In the genomic region with DNA sequence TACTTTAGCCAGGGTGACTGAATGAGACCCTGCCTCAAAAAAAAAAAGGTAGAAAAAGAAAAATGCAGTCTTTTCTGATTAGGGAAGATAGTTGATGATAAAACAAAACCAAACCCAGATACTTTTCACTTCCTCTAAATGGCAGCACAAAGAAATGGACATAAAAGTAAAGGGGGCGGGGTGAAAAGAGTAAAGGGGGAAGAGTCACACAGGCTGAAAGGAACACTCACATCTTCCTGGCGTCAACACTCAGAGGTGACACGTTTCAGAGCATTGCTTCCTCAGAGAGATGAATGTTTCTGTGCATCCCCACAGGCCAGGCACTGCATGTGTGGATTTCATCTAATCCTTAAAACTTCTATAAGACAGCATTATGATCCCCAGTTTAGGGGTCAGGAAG, we compare ENCODE assay signal across 10 cellular contexts.
DNase-seq lines count a peak whose midpoint lies in the region; ATAC-seq and TF ChIP-seq lines count a peak whose summit lies in the region.
"Had no signal": no experiment of that assay in that cellular context is flagged by ENCODE, and none has a peak within 500 bp of the region (broad histone marks: within the 10 kb centered on the region; RNA-seq: fewer than 3 reads in every experiment).

No MANE protein-coding gene starts in this region.

- H3K27me3 ChIP-seq in gastroesophageal sphincter: no peaks in the 10 kb centered on the region

- peak; percentile 8 for DNase-seq in stimulated activated CD4-positive, alpha-beta T cell treated with anti-CD3 and anti-CD28 coated beads, Interleukin-4, amount 100 ng/mL, for 24 hours
- no peak for DNase-seq in stimulated activated CD4-positive, alpha-beta T cell treated with anti-CD3 and anti-CD28 coated beads, Interleukin-4, amount 100 ng/mL, for 1 hour
- DNase-seq in activated T-helper 2 cell treated with anti-CD3 and anti-CD28 coated beads, Interferon-gamma antibody, Interleukin-2, Interleukin-4, amounts not matched to agents 10 μg/mL and 5 μg/mL and 100 μg/mL, durations not matched to agents 14 hours and 24 hours and 36 hours (ENCODE audit: low spot score): no peak
- DNase-seq in inferior parietal cortex (ENCODE audit: extremely low spot score): no peak
- DNase-seq in glutamatergic neuron: no peak
- no peak for DNase-seq in HuH-7 (ENCODE audit: low spot score)

- no peak overlapping the region for H3K4me3 Mint-ChIP-seq in activated T-helper 2 cell treated with anti-CD3 and anti-CD28 coated beads, Interferon-gamma antibody, Interleukin-2, Interleukin-4, amounts not matched to agents 10 μg/mL and 5 μg/mL and 100 μg/mL, durations not matched to agents 14 hours and 24 hours and 36 hours (ENCODE audit: low read depth)
- H3K4me3 Mint-ChIP-seq in glutamatergic neuron (ENCODE audit: unreplicated experiment): no peak overlapping the region

- no peak for TF ChIP-seq EP300 in gastroesophageal sphincter (IDR thresholded peaks at IDR 0.05)

- H3K36me3 Mint-ChIP-seq in activated T-helper 2 cell treated with anti-CD3 and anti-CD28 coated beads, Interferon-gamma antibody, Interleukin-2, Interleukin-4, amounts not matched to agents 10 μg/mL and 5 μg/mL and 100 μg/mL, durations not matched to agents 14 hours and 24 hours and 36 hours (ENCODE audit: low read depth): peaks cover 5% of the 10 kb centered on the region
- no peaks in the 10 kb centered on the region for H3K36me3 Mint-ChIP-seq in glutamatergic neuron (ENCODE audit: unreplicated experiment)

- no peaks in the 10 kb centered on the region for H3K9me3 ChIP-seq in gastroesophageal sphincter

- intact Hi-C loops in activated T-helper 2 cell treated with anti-CD3 and anti-CD28 coated beads, Interferon-gamma antibody, Interleukin-2, Interleukin-4, amounts not matched to agents 10 μg/mL and 5 μg/mL and 100 μg/mL, durations not matched to agents 14 hours and 24 hours and 36 hours (cut with micrococcal nuclease): no loop called here

- no peaks in the 10 kb centered on the region for H3K36me3 ChIP-seq in gastroesophageal sphincter

- no peaks in the 10 kb centered on the region for H3K27me3 Mint-ChIP-seq in activated T-helper 2 cell treated with anti-CD3 and anti-CD28 coated beads, Interferon-gamma antibody, Interleukin-2, Interleukin-4, amounts not matched to agents 10 μg/mL and 5 μg/mL and 100 μg/mL, durations not matched to agents 14 hours and 24 hours and 36 hours (ENCODE audit: low read depth)
- peaks cover 3% of the 10 kb centered on the region for H3K27me3 Mint-ChIP-seq in glutamatergic neuron (ENCODE audit: unreplicated experiment)

- 60 to 67% methylated on average over 3 of the region's 3 CpGs for WGBS in gastroesophageal sphincter (ENCODE audit: low coverage in 1 of 2), 2 donors

- peaks cover 24% of the 10 kb centered on the region for H3K4me1 Mint-ChIP-seq in activated T-helper 2 cell treated with anti-CD3 and anti-CD28 coated beads, Interferon-gamma antibody, Interleukin-2, Interleukin-4, amounts not matched to agents 10 μg/mL and 5 μg/mL and 100 μg/mL, durations not matched to agents 14 hours and 24 hours and 36 hours (ENCODE audit: low read depth)
- peaks cover 11% of the 10 kb centered on the region for H3K4me1 Mint-ChIP-seq in glutamatergic neuron (ENCODE audit: low read depth, unreplicated experiment)

- TF ChIP-seq CTCF in gastroesophageal sphincter (IDR thresholded peaks at IDR 0.05) (no peak), glutamatergic neuron (IDR thresholded peaks at IDR 0.05; ENCODE audit: partially characterized antibody, unreplicated experiment) (no peak)

- H3K27ac Mint-ChIP-seq in activated T-helper 2 cell treated with anti-CD3 and anti-CD28 coated beads, Interferon-gamma antibody, Interleukin-2, Interleukin-4, amounts not matched to agents 10 μg/mL and 5 μg/mL and 100 μg/mL, durations not matched to agents 14 hours and 24 hours and 36 hours: peak overlapping the region; percentile 13
- no peak overlapping the region for H3K27ac Mint-ChIP-seq in glutamatergic neuron (ENCODE audit: unreplicated experiment)

- ATAC-seq in HG03108 (IDR thresholded peaks at IDR 0.05; ENCODE audit: unreplicated experiment) (peak; percentile 51), gastroesophageal sphincter (no peak)

- no peak overlapping the region for H3K27ac ChIP-seq in gastroesophageal sphincter
- H3K27ac ChIP-seq: HL-60 had no signal

- no peak for TF ChIP-seq POLR2A in gastroesophageal sphincter (IDR thresholded peaks at IDR 0.05)

- peaks cover 0 to 36% (median under 1%) of the 10 kb centered on the region in 3 donors for H3K4me1 ChIP-seq in gastroesophageal sphincter

- no peaks in the 10 kb centered on the region for H3K9me3 Mint-ChIP-seq in activated T-helper 2 cell treated with anti-CD3 and anti-CD28 coated beads, Interferon-gamma antibody, Interleukin-2, Interleukin-4, amounts not matched to agents 10 μg/mL and 5 μg/mL and 100 μg/mL, durations not matched to agents 14 hours and 24 hours and 36 hours
- peaks cover 4% of the 10 kb centered on the region for H3K9me3 Mint-ChIP-seq in glutamatergic neuron (ENCODE audit: unreplicated experiment)

- no peak overlapping the region for H3K4me3 ChIP-seq in gastroesophageal sphincter
- H3K4me3 ChIP-seq: lung had no signal
